ENCODE assay signal across 20 cellular contexts in genomic region chr2:23509593-23510295, GRCh38.
DNase-seq lines count a peak whose midpoint lies in the region; ATAC-seq and TF ChIP-seq lines count a peak whose summit lies in the region.
"Had no signal": no experiment of that assay in that cellular context is flagged by ENCODE, and none has a peak within 500 bp of the region (broad histone marks: within the 10 kb centered on the region; RNA-seq: fewer than 3 reads in every experiment).

No MANE protein-coding gene starts in this region.

- H3K27me3 Mint-ChIP-seq in nephron progenitor cell (ENCODE audit: low read depth, poor library complexity) = peaks cover 20% of the 10 kb centered on the region

- H3K9me3 Mint-ChIP-seq in nephron progenitor cell = no peaks in the 10 kb centered on the region
- H3K9me3 Mint-ChIP-seq: CD4-positive, alpha-beta memory T cell had no signal

- H3K27ac Mint-ChIP-seq in nephron progenitor cell = peak overlapping the region; percentile 59
- H3K27ac Mint-ChIP-seq: CD14-positive monocyte had no signal

- H3K27me3 ChIP-seq in body of pancreas (no peaks in the 10 kb centered on the region), testis (no peaks in the 10 kb centered on the region)
- H3K27me3 ChIP-seq: BLaER1 had no signal

- POLR2A ChIA-PET in HEK293 (lab: Yijun Ruan, JAX) = no interaction called here

- H3K36me3 Mint-ChIP-seq in nephron progenitor cell (ENCODE audit: low read depth) = no peaks in the 10 kb centered on the region
- H3K36me3 Mint-ChIP-seq: CD14-positive monocyte; CD4-positive, alpha-beta memory T cell had no signal

- no peak overlapping the region for H3K4me3 Mint-ChIP-seq in nephron progenitor cell
- H3K4me3 Mint-ChIP-seq: CD4-positive, alpha-beta memory T cell had no signal

- intact Hi-C loops in body of pancreas (cut with DNase I) = no loop called here
- intact Hi-C loops in testis (cut with DNase I; ENCODE audit: low total_unique reads) = no loop called here

- H3K9me3 ChIP-seq in HEK293 (ENCODE audit: control insufficient read depth, insufficient read depth, low read depth, low read length) = no peaks in the 10 kb centered on the region
- H3K9me3 ChIP-seq in body of pancreas = no peaks in the 10 kb centered on the region
- H3K9me3 ChIP-seq in testis = no peaks in the 10 kb centered on the region
- H3K9me3 ChIP-seq: A549, BLaER1, HAP-1 had no signal

- no peak for TF ChIP-seq POLR2A in body of pancreas (IDR thresholded peaks at IDR 0.05)
- TF ChIP-seq POLR2A in testis (IDR thresholded peaks at IDR 0.05) = no peak

- peak; percentile 43 for ATAC-seq in body of pancreas
- ATAC-seq in HG02759 (IDR thresholded peaks at IDR 0.05; ENCODE audit: unreplicated experiment) = no peak
- ATAC-seq in GM19467 (IDR thresholded peaks at IDR 0.05; ENCODE audit: unreplicated experiment) = no peak
- ATAC-seq: A549, GM12878, K562 had no signal

- peak; percentile 67 for DNase-seq in D341Med (ENCODE audit: low spot score)
- DNase-seq in body of pancreas = no peak
- DNase-seq in nephron progenitor cell = no peak
- DNase-seq in testis = no peak
- DNase-seq: CD4-positive, alpha-beta memory T cell; DMS 273 treated with DMSO at 0.1 percent for 48 hours; DMS53; DND-41; EL; GM23248; IMR-90 had no signal

- H3K27ac ChIP-seq in HEK293 (ENCODE audit: extremely low read depth, low read depth, low read length) = no peak overlapping the region
- no peak overlapping the region for H3K27ac ChIP-seq in body of pancreas
- H3K27ac ChIP-seq in testis = no peak overlapping the region
- H3K27ac ChIP-seq: A549, BLaER1, GM23248 had no signal

- TF ChIP-seq CTCF in HEK293 (tag by site-specific recombination; IDR thresholded peaks at IDR 0.05) = no peak
- TF ChIP-seq CTCF in body of pancreas (IDR thresholded peaks at IDR 0.05) = no peak
- TF ChIP-seq CTCF in nephron progenitor cell (IDR thresholded peaks at IDR 0.05) = no peak
- TF ChIP-seq CTCF in testis (IDR thresholded peaks at IDR 0.05) = no peak

- CTCF ChIA-PET in HEK293 (lab: Yijun Ruan, JAX) = no interaction called here

- 32 to 36% methylated on average over 9 of the region's 9 CpGs for WGBS in body of pancreas, 2 donors
- 65 to 73% methylated on average over 9 of the region's 9 CpGs for WGBS in testis, 2 donors

- H3K4me1 Mint-ChIP-seq in nephron progenitor cell = peaks cover 70% of the 10 kb centered on the region
- H3K4me1 Mint-ChIP-seq: CD4-positive, alpha-beta memory T cell had no signal

- peaks cover 14% of the 10 kb centered on the region for H3K4me1 ChIP-seq in HEK293 (ENCODE audit: control insufficient read depth, insufficient read depth, low read length)
- peaks cover 9% of the 10 kb centered on the region for H3K4me1 ChIP-seq in body of pancreas
- H3K4me1 ChIP-seq in testis = peaks cover 3% of the 10 kb centered on the region
- H3K4me1 ChIP-seq: A549, HAP-1 had no signal

- no peaks in the 10 kb centered on the region for H3K36me3 ChIP-seq in HEK293 (ENCODE audit: control insufficient read depth in 2 of 2, insufficient read depth in 1 of 2, low read length in 2 of 2)
- H3K36me3 ChIP-seq in body of pancreas (replicated peaks in 1 of 2; ENCODE audit: insufficient read depth in 1 of 2, low read depth in 2 of 2) = no peaks in the 10 kb centered on the region
- H3K36me3 ChIP-seq in testis (ENCODE audit: low read depth, missing control alignments) = no peaks in the 10 kb centered on the region
- H3K36me3 ChIP-seq: BLaER1, HAP-1 had no signal

- H3K4me3 ChIP-seq in HEK293 (ENCODE audit: low read depth, low read length) (no peak overlapping the region), body of pancreas (no peak overlapping the region), testis (no peak overlapping the region)
- H3K4me3 ChIP-seq: A549, BLaER1, GM12878, GM23248, HAP-1, K562 had no signal

TF ChIP-seq in HEK293, 187 proteins besides CTCF, POLR2A, EP300 and RAD21:
- 0 out of 2 replicates have a peak, but pooled peaks have one; percentile 10 for TF ChIP-seq GLIS1 (tag by site-specific recombination; IDR thresholded peaks at IDR 0.05)
- TF ChIP-seq ZIC2 (tag by site-specific recombination; IDR thresholded peaks at IDR 0.05) = peak; percentile 45
- TF ChIP-seq ZNF311 (tag by site-specific recombination; IDR thresholded peaks at IDR 0.05; ENCODE audit: borderline replicate concordance) = no peak
